ENCODE assay signal across 28 cellular contexts in the genomic region with DNA sequence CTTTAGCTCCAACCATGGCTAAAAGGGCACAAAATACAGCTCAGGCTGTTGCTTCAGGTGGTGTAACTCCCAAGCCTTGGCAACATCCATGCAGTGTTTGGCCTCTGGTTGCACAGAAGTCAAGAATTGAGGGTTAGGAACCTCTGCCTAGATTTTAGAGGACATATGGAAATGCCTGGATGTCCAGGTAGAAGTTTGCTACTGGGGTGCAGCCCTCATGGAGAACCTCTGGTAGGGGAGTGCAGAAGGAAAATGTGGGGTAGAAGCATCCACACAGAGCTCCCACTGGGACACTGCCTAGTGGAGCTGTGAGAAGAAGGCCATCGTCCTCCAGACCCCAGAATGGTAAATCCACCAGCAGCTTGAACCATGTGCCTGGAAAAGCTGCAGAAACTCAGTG.
"Had no signal": no experiment of that assay in that cellular context is flagged by ENCODE, and none has a peak within 500 bp of the region (broad histone marks: within the 10 kb centered on the region; RNA-seq: fewer than 3 reads in every experiment).

No MANE protein-coding gene starts in this region.

- H3K4me1 Mint-ChIP-seq: naive thymus-derived CD8-positive, alpha-beta T cell; nephron progenitor cell; neural crest cell; stimulated activated effector memory CD8-positive, alpha-beta T cell treated with anti-CD3 and anti-CD28 coated beads, Interleukin-12 subunit alpha, Interleukin-12 subunit beta, amount 100 ng/mL, for 72 hours; stimulated activated naive B cell treated with anti-CD40 and anti-IgM and Interleukin-4, amounts not matched to agents 10 μg/mL and 1 μg/mL and 100 μg/mL, for 72 hours had no signal

- H3K9me3 ChIP-seq: neutrophil, pancreas, right lobe of liver, thoracic aorta, thyroid gland, uterus had no signal

- ATAC-seq: naive thymus-derived CD8-positive, alpha-beta T cell; natural killer cell treated with Interleukin-12 subunit alpha and Interleukin-12 subunit beta and Interleukin-15 and Interleukin-18, amount 100 ng/mL, for 72 hours; pancreas; psoas muscle; right cardiac atrium; right lobe of liver; stimulated activated effector memory CD8-positive, alpha-beta T cell treated with anti-CD3 and anti-CD28 coated beads, Interleukin-12 subunit alpha, Interleukin-12 subunit beta, amount 100 ng/mL, for 72 hours; stimulated activated naive B cell treated with anti-CD40 and anti-IgM and Interleukin-4, amounts not matched to agents 10 μg/mL and 1 μg/mL and 100 μg/mL, for 72 hours had no signal

- H3K36me3 Mint-ChIP-seq: naive thymus-derived CD8-positive, alpha-beta T cell; natural killer cell treated with Interleukin-12 subunit alpha and Interleukin-12 subunit beta and Interleukin-15 and Interleukin-18, amount 100 ng/mL, for 72 hours; stimulated activated effector memory CD8-positive, alpha-beta T cell treated with anti-CD3 and anti-CD28 coated beads, Interleukin-12 subunit alpha, Interleukin-12 subunit beta, amount 100 ng/mL, for 72 hours; stimulated activated naive B cell treated with anti-CD40 and anti-IgM and Interleukin-4, amounts not matched to agents 10 μg/mL and 1 μg/mL and 100 μg/mL, for 72 hours had no signal

- H3K4me3 Mint-ChIP-seq: naive thymus-derived CD8-positive, alpha-beta T cell; natural killer cell treated with Interleukin-12 subunit alpha and Interleukin-12 subunit beta and Interleukin-15 and Interleukin-18, amount 100 ng/mL, for 72 hours; nephron progenitor cell; neural crest cell; stimulated activated effector memory CD8-positive, alpha-beta T cell treated with anti-CD3 and anti-CD28 coated beads, Interleukin-12 subunit alpha, Interleukin-12 subunit beta, amount 100 ng/mL, for 72 hours; stimulated activated naive B cell treated with anti-CD40 and anti-IgM and Interleukin-4, amounts not matched to agents 10 μg/mL and 1 μg/mL and 100 μg/mL, for 72 hours; stimulated activated naive CD8-positive, alpha-beta T cell treated with anti-CD3 and anti-CD28 coated beads, Interleukin-15, Interleukin-2, amounts not matched to agents 100 ng/mL and 50 ng/mL, for 24 hours had no signal

- H3K36me3 ChIP-seq: neutrophil, pancreas, right lobe of liver, sigmoid colon, stomach, thoracic aorta, thyroid gland, tibial nerve, upper lobe of left lung, uterus had no signal

- H3K27me3 ChIP-seq: neutrophil, pancreas, right lobe of liver, sigmoid colon, stomach, thyroid gland, tibial nerve, upper lobe of left lung, uterus had no signal

- H3K27ac ChIP-seq: neutrophil, pancreas, psoas muscle, right lobe of liver, sigmoid colon, stomach, thoracic aorta, thyroid gland, tibial nerve, upper lobe of left lung, uterus had no signal

- H3K27ac Mint-ChIP-seq: naive thymus-derived CD8-positive, alpha-beta T cell; natural killer cell treated with Interleukin-12 subunit alpha and Interleukin-12 subunit beta and Interleukin-15 and Interleukin-18, amount 100 ng/mL, for 72 hours; nephron progenitor cell; progenitor cell of endocrine pancreas; stimulated activated effector memory CD8-positive, alpha-beta T cell treated with anti-CD3 and anti-CD28 coated beads, Interleukin-12 subunit alpha, Interleukin-12 subunit beta, amount 100 ng/mL, for 72 hours; stimulated activated naive B cell treated with anti-CD40 and anti-IgM and Interleukin-4, amounts not matched to agents 10 μg/mL and 1 μg/mL and 100 μg/mL, for 72 hours; stimulated activated naive CD8-positive, alpha-beta T cell treated with anti-CD3 and anti-CD28 coated beads, Interleukin-15, Interleukin-2, amounts not matched to agents 100 ng/mL and 50 ng/mL, for 24 hours had no signal

- H3K4me3 ChIP-seq: pancreas, psoas muscle, right lobe of liver, sigmoid colon, stomach, thoracic aorta, thyroid gland, tibial nerve, upper lobe of left lung, uterus had no signal

- FAIRE-seq: pancreas, small intestine had no signal

- H3K4me1 ChIP-seq: pancreas, psoas muscle, right lobe of liver, sigmoid colon, stomach, thyroid gland, tibial nerve, upper lobe of left lung, uterus had no signal

- H3K27me3 Mint-ChIP-seq: naive thymus-derived CD8-positive, alpha-beta T cell; natural killer cell treated with Interleukin-12 subunit alpha and Interleukin-12 subunit beta and Interleukin-15 and Interleukin-18, amount 100 ng/mL, for 72 hours; stimulated activated naive B cell treated with anti-CD40 and anti-IgM and Interleukin-4, amounts not matched to agents 10 μg/mL and 1 μg/mL and 100 μg/mL, for 72 hours; stimulated activated naive CD8-positive, alpha-beta T cell treated with anti-CD3 and anti-CD28 coated beads, Interleukin-15, Interleukin-2, amounts not matched to agents 100 ng/mL and 50 ng/mL, for 24 hours had no signal

- DNase-seq: naive thymus-derived CD8-positive, alpha-beta T cell; nephron progenitor cell; nucleus accumbens; pancreas; psoas muscle; right cardiac atrium; right lobe of liver; sigmoid colon; small intestine; stimulated activated CD4-positive, alpha-beta T cell treated with anti-CD3 and anti-CD28 coated beads, Interleukin-15, amount 100 ng/mL, for 24 hours; stimulated activated CD4-positive, alpha-beta T cell treated with anti-CD3 and anti-CD28 coated beads, Interleukin-2, amount 100 ng/mL, for 24 hours; stimulated activated CD4-positive, alpha-beta T cell treated with anti-CD3 and anti-CD28 coated beads, Interleukin-2, amount 100 ng/mL, for 48 hours; stimulated activated CD4-positive, alpha-beta T cell treated with anti-CD3 and anti-CD28 coated beads, Interleukin-4, amount 100 ng/mL, for 24 hours; stimulated activated naive B cell treated with anti-CD40 and anti-IgM and Interleukin-4, amounts not matched to agents 10 μg/mL and 1 μg/mL and 100 μg/mL, for 72 hours; stimulated activated naive CD4-positive, alpha-beta T cell treated with Interleukin-2 at 50 U/mL for 16 hours; stomach; thyroid gland; trophoblast cell; upper lobe of left lung; uterus had no signal
